Comparison of ENCODE assay signal across 9 cellular contexts in genomic region chr20:20568604-20569205, GRCh38.
DNase-seq lines count a peak whose midpoint lies in the region; ATAC-seq lines count a peak whose summit lies in the region.
"Had no signal": no experiment of that assay in that cellular context is flagged by ENCODE, and none has a peak within 500 bp of the region (broad histone marks: within the 10 kb centered on the region; RNA-seq: fewer than 3 reads in every experiment).

No MANE protein-coding gene starts in this region.

- H3K4me3 Mint-ChIP-seq in activated naive CD8-positive, alpha-beta T cell treated with anti-CD3 and anti-CD28 coated beads for 36 hours = no peak overlapping the region
- H3K4me3 Mint-ChIP-seq in immature natural killer cell = no peak overlapping the region
- H3K4me3 Mint-ChIP-seq: T-cell had no signal

- no peaks in the 10 kb centered on the region for H3K9me3 Mint-ChIP-seq in activated naive CD8-positive, alpha-beta T cell treated with anti-CD3 and anti-CD28 coated beads for 36 hours
- H3K9me3 Mint-ChIP-seq in immature natural killer cell = no peaks in the 10 kb centered on the region
- H3K9me3 Mint-ChIP-seq: T-cell had no signal

- no peaks in the 10 kb centered on the region for H3K4me1 Mint-ChIP-seq in activated naive CD8-positive, alpha-beta T cell treated with anti-CD3 and anti-CD28 coated beads for 36 hours
- peaks cover 0 to 3% of the 10 kb centered on the region in 2 donors for H3K4me1 Mint-ChIP-seq in immature natural killer cell
- H3K4me1 Mint-ChIP-seq: T-cell had no signal

- no peak for ATAC-seq in HG02840 (IDR thresholded peaks at IDR 0.05; ENCODE audit: low FRiP score, unreplicated experiment)
- ATAC-seq: T-cell had no signal

- H3K36me3 Mint-ChIP-seq in activated naive CD8-positive, alpha-beta T cell treated with anti-CD3 and anti-CD28 coated beads for 36 hours = peaks cover 3% of the 10 kb centered on the region
- H3K36me3 Mint-ChIP-seq in immature natural killer cell = peaks cover 14 to 30% (median 27%) of the 10 kb centered on the region in 3 donors

- H3K27me3 Mint-ChIP-seq in activated naive CD8-positive, alpha-beta T cell treated with anti-CD3 and anti-CD28 coated beads for 36 hours = no peaks in the 10 kb centered on the region
- H3K27me3 Mint-ChIP-seq in immature natural killer cell (ENCODE audit: low read depth in 3 of 3) = no peaks in the 10 kb centered on the region
- H3K27me3 Mint-ChIP-seq: T-cell had no signal

- H3K27ac Mint-ChIP-seq in activated naive CD8-positive, alpha-beta T cell treated with anti-CD3 and anti-CD28 coated beads for 36 hours = no peak overlapping the region
- H3K27ac Mint-ChIP-seq in immature natural killer cell = no peak overlapping the region
- H3K27ac Mint-ChIP-seq: T-cell had no signal

- DNase-seq in COR-L47 (lab: John Stamatoyannopoulos, UW) (peak; percentile 39), H4 (ENCODE audit: low spot score) (peak; percentile 8), NCI-H524 (lab: John Stamatoyannopoulos, UW) (peak; percentile 54 to 84), immature natural killer cell (peak; percentile 10 to 28 (median 28)), mesenteric fat pad (ENCODE audit: low spot score) (no peak)
- peak; percentile 12 for DNase-seq in activated naive CD8-positive, alpha-beta T cell treated with anti-CD3 and anti-CD28 coated beads for 36 hours
- DNase-seq in stimulated activated CD8-positive, alpha-beta memory T cell treated with anti-CD3 and anti-CD28 coated beads, Interleukin-12 subunit alpha, Interleukin-12 subunit beta, amount 100 ng/mL, for 1 hour (ENCODE audit: low read depth) = peak; percentile 3
